ENCODE assay signal across 20 cellular contexts in genomic region chr13:45196091-45196490, GRCh38. TPM values are rescaled to one million over a fixed set of nuclear protein-coding genes. Genes with fewer than 3 reads are reported as not detected.
A peak's percentile ranks its signal among the peaks of the same experiment; 100 is the strongest.
DNase-seq lines count a peak whose midpoint lies in the region; ATAC-seq, FAIRE-seq and TF ChIP-seq lines count a peak whose summit lies in the region.
"Had no signal": no experiment of that assay in that cellular context is flagged by ENCODE, and none has a peak within 500 bp of the region (broad histone marks: within the 10 kb centered on the region; RNA-seq: fewer than 3 reads in every experiment).

No MANE protein-coding gene starts in this region.

- H3K4me1 Mint-ChIP-seq in astrocyte (ENCODE audit: low read depth, unreplicated experiment): peaks cover 47% of the 10 kb centered on the region
- H3K4me1 Mint-ChIP-seq in naive thymus-derived CD8-positive, alpha-beta T cell: peaks cover 5 to 16% (median 9%) of the 10 kb centered on the region in 4 donors

- DNase-seq in left ventricle myocardium inferior (no peak), Right ventricle myocardium inferior (ENCODE audit: missing footprints) (no peak), astrocyte (ENCODE audit: low read depth) (no peak), frontal cortex (ENCODE audit: low spot score in 2 of 2) (no peak), NCI-H524 (lab: John Stamatoyannopoulos, UW) (no peak)
- no peak for DNase-seq in naive thymus-derived CD8-positive, alpha-beta T cell
- DNase-seq: C1 segment of cervical spinal cord, colonic mucosa, DMS153, Karpas-422, NCI-H1417 treated with DMSO at 0.1 percent for 48 hours, NCI-H524 treated with DMSO at 0.1 percent for 48 hours, SIG-M5 had no signal

- intact Hi-C loops in left ventricle myocardium inferior (cut with micrococcal nuclease) (no loop called here), Right ventricle myocardium inferior (cut with DNase I) (no loop called here)

- H3K4me3 Mint-ChIP-seq in astrocyte (ENCODE audit: unreplicated experiment): no peak overlapping the region
- H3K4me3 Mint-ChIP-seq in naive thymus-derived CD8-positive, alpha-beta T cell: no peak overlapping the region
- H3K4me3 Mint-ChIP-seq: activated naive CD8-positive, alpha-beta T cell had no signal

- H3K36me3 ChIP-seq in left ventricle myocardium inferior: no peaks in the 10 kb centered on the region
- no peaks in the 10 kb centered on the region for H3K36me3 ChIP-seq in astrocyte (ENCODE audit: insufficient read depth, low read length)
- H3K36me3 ChIP-seq: colonic mucosa had no signal

- H3K36me3 Mint-ChIP-seq in astrocyte (ENCODE audit: low read depth, unreplicated experiment): peaks cover 2% of the 10 kb centered on the region
- peaks cover 0 to 34% (median 13%) of the 10 kb centered on the region in 3 donors for H3K36me3 Mint-ChIP-seq in naive thymus-derived CD8-positive, alpha-beta T cell

- no peaks in the 10 kb centered on the region for H3K9me3 Mint-ChIP-seq in astrocyte (ENCODE audit: unreplicated experiment)
- H3K9me3 Mint-ChIP-seq in naive thymus-derived CD8-positive, alpha-beta T cell: no peaks in the 10 kb centered on the region

- H3K4me2 ChIP-seq in astrocyte (ENCODE audit: low read length): peak overlapping the region; percentile 48
- H3K4me2 ChIP-seq: A549 had no signal

- no peak overlapping the region for H3K9ac ChIP-seq in astrocyte (ENCODE audit: low read length)

- FAIRE-seq in astrocyte (lab: Jason Lieb, UNC): no peak
- peak; percentile 59 for FAIRE-seq in frontal cortex (lab: Jason Lieb, UNC)
- FAIRE-seq: A549 had no signal

- no peaks in the 10 kb centered on the region for H3K27me3 Mint-ChIP-seq in astrocyte (ENCODE audit: low read depth, unreplicated experiment)
- H3K27me3 Mint-ChIP-seq in naive thymus-derived CD8-positive, alpha-beta T cell: no peaks in the 10 kb centered on the region
- H3K27me3 Mint-ChIP-seq: activated naive CD8-positive, alpha-beta T cell had no signal

- ATAC-seq in Right ventricle myocardium inferior: no peak
- ATAC-seq in GM18498 (IDR thresholded peaks at IDR 0.05; ENCODE audit: unreplicated experiment): no peak
- no peak for ATAC-seq in HG02970 (IDR thresholded peaks at IDR 0.05; ENCODE audit: low FRiP score, unreplicated experiment)
- no peak for ATAC-seq in naive thymus-derived CD8-positive, alpha-beta T cell
- ATAC-seq: A549 had no signal

- H2AFZ ChIP-seq in astrocyte (ENCODE audit: low read depth, low read length): no peak overlapping the region

- peak overlapping the region; percentile 93 for H3K27ac Mint-ChIP-seq in astrocyte (ENCODE audit: unreplicated experiment)
- H3K27ac Mint-ChIP-seq in naive thymus-derived CD8-positive, alpha-beta T cell: no peak overlapping the region
- H3K27ac Mint-ChIP-seq: activated naive CD8-positive, alpha-beta T cell had no signal

- H3K9me3 ChIP-seq in left ventricle myocardium inferior (replicated peaks) (no peaks in the 10 kb centered on the region), astrocyte (ENCODE audit: insufficient read depth, low read depth, low read length) (no peaks in the 10 kb centered on the region)
- H3K9me3 ChIP-seq: A549, colonic mucosa had no signal

- H3K27me3 ChIP-seq in left ventricle myocardium inferior (ENCODE audit: low read depth) (no peaks in the 10 kb centered on the region), astrocyte (ENCODE audit: insufficient read depth, low read length) (no peaks in the 10 kb centered on the region)
- H3K27me3 ChIP-seq: colonic mucosa had no signal

- H3K4me1 ChIP-seq in left ventricle myocardium inferior (peaks cover 25% of the 10 kb centered on the region), astrocyte (ENCODE audit: insufficient read depth, low read length) (peaks cover 26% of the 10 kb centered on the region)
- H3K4me1 ChIP-seq: colonic mucosa had no signal

- no peaks in the 10 kb centered on the region for H4K20me1 ChIP-seq in astrocyte (ENCODE audit: insufficient read depth, low read length)

- H3K79me2 ChIP-seq in astrocyte (ENCODE audit: insufficient read depth, low read length): peaks cover 43% of the 10 kb centered on the region

- TF ChIP-seq CTCF in left ventricle myocardium inferior (IDR thresholded peaks at IDR 0.05; ENCODE audit: borderline replicate concordance) (no peak), astrocyte (IDR thresholded peaks at IDR 0.05; ENCODE audit: insufficient read depth, low read depth, low read length) (no peak)

- POLR2A ChIA-PET in naive thymus-derived CD8-positive, alpha-beta T cell (lab: Charles Lee): no interaction called here

- peak overlapping the region; percentile 17 for H3K27ac ChIP-seq in left ventricle myocardium inferior (replicated peaks)
- H3K27ac ChIP-seq in astrocyte (ENCODE audit: low read depth, low read length): peak overlapping the region; percentile 55
- H3K27ac ChIP-seq: A549, colonic mucosa had no signal

- H3K4me3 ChIP-seq in left ventricle myocardium inferior: no peak overlapping the region
- H3K4me3 ChIP-seq in astrocyte (ENCODE audit: insufficient read depth, low read depth, low read length): no peak overlapping the region
- H3K4me3 ChIP-seq: A549, colonic mucosa had no signal

RNA-seq across cellular contexts. Expression of gene KCTD4, which starts 4.8 kb away (rescaled TPM):
- 0.11 TPM for total RNA-seq in left ventricle myocardium inferior
- total RNA-seq in Right ventricle myocardium inferior: not detected
- total RNA-seq in astrocyte: 0.41 and 0.64 TPM in 2 replicates
- 4.5 TPM for total RNA-seq in frontal cortex
- total RNA-seq in naive thymus-derived CD8-positive, alpha-beta T cell: not detected
- under 1 TPM in 1 of 3 donors, not detected in 2; 0.16 TPM for polyA plus RNA-seq in naive thymus-derived CD8-positive, alpha-beta T cell
- total RNA-seq: HT-29; T-helper 2 cell treated with Interferon-gamma antibody and Interleukin-4, amounts not matched to agents 100 ng/mL and 5 ng/mL, for 36 hours; ureter had no signal
- polyA plus RNA-seq: A549 had no signal
